8 cellular contexts compared by ENCODE assay signal in the genomic region with DNA sequence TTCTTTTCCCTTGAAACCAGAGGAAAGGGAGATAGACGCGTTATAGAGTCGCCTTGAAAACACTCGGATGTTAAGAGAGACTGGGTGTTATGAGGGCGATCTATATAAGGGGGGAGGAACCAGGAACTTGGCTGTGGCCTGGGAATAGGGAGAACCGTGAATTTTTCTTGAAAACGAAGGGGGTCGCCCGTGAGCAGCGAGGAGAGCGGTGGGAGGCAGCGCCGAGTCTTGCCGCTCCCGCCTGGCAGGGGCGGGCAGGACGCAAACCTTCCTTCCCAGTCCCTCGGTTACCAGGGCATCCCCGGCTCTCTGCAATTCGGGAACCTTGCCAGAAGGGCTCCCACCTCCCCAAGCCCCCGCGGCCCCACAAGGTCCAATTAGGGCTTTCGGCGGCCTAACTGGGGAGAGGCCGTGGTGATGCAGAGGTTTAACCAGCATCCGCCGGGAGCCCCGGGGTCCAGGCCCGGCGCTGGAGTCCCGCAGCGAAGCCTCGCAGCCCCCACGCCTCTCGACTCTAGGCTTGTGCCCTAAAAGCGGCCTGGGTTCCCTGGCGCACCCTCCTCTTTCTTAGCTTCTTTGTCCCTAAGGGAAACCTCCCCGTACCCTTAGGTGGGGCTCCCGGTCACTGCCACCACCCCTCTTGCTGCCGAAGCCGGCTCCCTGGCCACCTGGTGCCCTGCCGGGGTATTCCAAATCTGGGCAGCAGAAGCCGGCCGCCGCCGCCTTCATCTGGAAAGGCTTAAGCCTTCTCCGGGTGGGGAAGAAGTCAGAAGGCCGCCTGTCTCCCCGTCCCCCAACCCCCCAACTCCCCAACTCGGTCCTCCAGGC. TPM values are rescaled to one million over a fixed set of nuclear protein-coding genes. Genes with fewer than 3 reads are reported as not detected.
DNase-seq lines count a peak whose midpoint lies in the region; ATAC-seq and TF ChIP-seq lines count a peak whose summit lies in the region.

No MANE protein-coding gene starts in this region.

- CTCF ChIA-PET in WTC11 (lab: Charles Lee) = interaction anchor here (1.0 to 3.6 kb wide), 5 partner anchors 12 to 116 kb away, joined by 3 to 26 read pairs (median 4); no protein-coding TSS in a partner anchor

- DNase-seq in G401 (ENCODE audit: low spot score) = peak; percentile 45
- peak; percentile 79 for DNase-seq in H4 (ENCODE audit: low spot score)
- peak; percentile 21 to 90 (median 89) for DNase-seq in NCI-H1417 (lab: John Stamatoyannopoulos, UW)
- DNase-seq in WTC11 (ENCODE audit: low spot score) = peak; percentile 85
- peak; percentile 67 to 90 for DNase-seq in foreskin fibroblast
- DNase-seq in nephron progenitor cell = peak; percentile 82

- H3K4me3 Mint-ChIP-seq in WTC11 (no peak overlapping the region), nephron progenitor cell (no peak overlapping the region)

- ATAC-seq in WTC11 (peak; percentile 67), HG03565 (IDR thresholded peaks at IDR 0.05; ENCODE audit: unreplicated experiment) (no peak)
- no peak for ATAC-seq in activated CD4-positive, CD25-positive, alpha-beta regulatory T cell treated with anti-CD3 and anti-CD28 coated beads, Interleukin-2, amount 50 U/mL, for 24 hours

- H3K9me3 Mint-ChIP-seq in WTC11 = no peaks in the 10 kb centered on the region
- peaks cover 4% of the 10 kb centered on the region for H3K9me3 Mint-ChIP-seq in nephron progenitor cell

- peaks cover 27% of the 10 kb centered on the region for H3K27me3 Mint-ChIP-seq in WTC11 (ENCODE audit: low read depth)
- H3K27me3 Mint-ChIP-seq in nephron progenitor cell (ENCODE audit: low read depth, poor library complexity) = peaks cover 9% of the 10 kb centered on the region

- no peak for TF ChIP-seq CTCF in WTC11 (IDR thresholded peaks at IDR 0.05)
- TF ChIP-seq CTCF in foreskin fibroblast (IDR thresholded peaks at IDR 0.05; ENCODE audit: low read depth, low read length) = no peak
- TF ChIP-seq CTCF in nephron progenitor cell (IDR thresholded peaks at IDR 0.05) = peak; percentile 50

- H3K36me3 Mint-ChIP-seq in WTC11 (no peaks in the 10 kb centered on the region), nephron progenitor cell (ENCODE audit: low read depth) (no peaks in the 10 kb centered on the region)

- POLR2A ChIA-PET in WTC11 (lab: Charles Lee) = interaction anchor here (1.2 kb wide), 1 partner anchor 109 kb away, joined by 6 read pairs; no protein-coding TSS in a partner anchor

- in situ Hi-C loops in G401 (cut with HindIII; ENCODE audit: low sequenced_read_pairs) = no loop called here

- H3K27ac Mint-ChIP-seq in WTC11 = no peak overlapping the region
- H3K27ac Mint-ChIP-seq in nephron progenitor cell = no peak overlapping the region

- H3K4me1 Mint-ChIP-seq in WTC11 (peaks cover 5% of the 10 kb centered on the region), nephron progenitor cell (peaks cover 18% of the 10 kb centered on the region)

- peak overlapping the region; percentile 61 to 63 for H3K4me3 ChIP-seq in foreskin fibroblast (ENCODE audit: low read depth in 1 of 2, low read length in 2 of 2)

TF ChIP-seq in WTC11, 78 proteins besides CTCF, POLR2A, EP300 and RAD21:
- TF ChIP-seq, protein P1, sequence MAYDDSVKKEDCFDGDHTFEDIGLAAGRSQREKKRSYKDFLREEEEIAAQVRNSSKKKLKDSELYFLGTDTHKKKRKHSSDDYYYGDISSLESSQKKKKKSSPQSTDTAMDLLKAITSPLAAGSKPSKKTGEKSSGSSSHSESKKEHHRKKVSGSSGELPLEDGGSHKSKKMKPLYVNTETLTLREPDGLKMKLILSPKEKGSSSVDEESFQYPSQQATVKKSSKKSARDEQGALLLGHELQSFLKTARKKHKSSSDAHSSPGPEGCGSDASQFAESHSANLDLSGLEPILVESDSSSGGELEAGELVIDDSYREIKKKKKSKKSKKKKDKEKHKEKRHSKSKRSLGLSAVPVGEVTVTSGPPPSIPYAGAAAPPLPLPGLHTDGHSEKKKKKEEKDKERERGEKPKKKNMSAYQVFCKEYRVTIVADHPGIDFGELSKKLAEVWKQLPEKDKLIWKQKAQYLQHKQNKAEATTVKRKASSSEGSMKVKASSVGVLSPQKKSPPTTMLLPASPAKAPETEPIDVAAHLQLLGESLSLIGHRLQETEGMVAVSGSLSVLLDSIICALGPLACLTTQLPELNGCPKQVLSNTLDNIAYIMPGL (CRISPR knock-in tag; IDR thresholded peaks at IDR 0.05) = peak; percentile 78
- TF ChIP-seq TEAD4 (CRISPR knock-in tag; IDR thresholded peaks at IDR 0.05) (no peak), E2F5 (CRISPR knock-in tag; IDR thresholded peaks at IDR 0.05) (peak; percentile 42; the same call in 1 of the 2 replicates), ATF2 (CRISPR knock-in tag; IDR thresholded peaks at IDR 0.05; ENCODE audit: borderline replicate concordance, low read depth) (no peak), CREM (CRISPR knock-in tag; IDR thresholded peaks at IDR 0.05) (peak; percentile 38; the same call in 1 of the 2 replicates)
- TF ChIP-seq, protein P2, sequence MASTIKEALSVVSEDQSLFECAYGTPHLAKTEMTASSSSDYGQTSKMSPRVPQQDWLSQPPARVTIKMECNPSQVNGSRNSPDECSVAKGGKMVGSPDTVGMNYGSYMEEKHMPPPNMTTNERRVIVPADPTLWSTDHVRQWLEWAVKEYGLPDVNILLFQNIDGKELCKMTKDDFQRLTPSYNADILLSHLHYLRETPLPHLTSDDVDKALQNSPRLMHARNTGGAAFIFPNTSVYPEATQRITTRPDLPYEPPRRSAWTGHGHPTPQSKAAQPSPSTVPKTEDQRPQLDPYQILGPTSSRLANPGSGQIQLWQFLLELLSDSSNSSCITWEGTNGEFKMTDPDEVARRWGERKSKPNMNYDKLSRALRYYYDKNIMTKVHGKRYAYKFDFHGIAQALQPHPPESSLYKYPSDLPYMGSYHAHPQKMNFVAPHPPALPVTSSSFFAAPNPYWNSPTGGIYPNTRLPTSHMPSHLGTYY (CRISPR knock-in tag; IDR thresholded peaks at IDR 0.05) = no peak
- TF ChIP-seq, protein P3, sequence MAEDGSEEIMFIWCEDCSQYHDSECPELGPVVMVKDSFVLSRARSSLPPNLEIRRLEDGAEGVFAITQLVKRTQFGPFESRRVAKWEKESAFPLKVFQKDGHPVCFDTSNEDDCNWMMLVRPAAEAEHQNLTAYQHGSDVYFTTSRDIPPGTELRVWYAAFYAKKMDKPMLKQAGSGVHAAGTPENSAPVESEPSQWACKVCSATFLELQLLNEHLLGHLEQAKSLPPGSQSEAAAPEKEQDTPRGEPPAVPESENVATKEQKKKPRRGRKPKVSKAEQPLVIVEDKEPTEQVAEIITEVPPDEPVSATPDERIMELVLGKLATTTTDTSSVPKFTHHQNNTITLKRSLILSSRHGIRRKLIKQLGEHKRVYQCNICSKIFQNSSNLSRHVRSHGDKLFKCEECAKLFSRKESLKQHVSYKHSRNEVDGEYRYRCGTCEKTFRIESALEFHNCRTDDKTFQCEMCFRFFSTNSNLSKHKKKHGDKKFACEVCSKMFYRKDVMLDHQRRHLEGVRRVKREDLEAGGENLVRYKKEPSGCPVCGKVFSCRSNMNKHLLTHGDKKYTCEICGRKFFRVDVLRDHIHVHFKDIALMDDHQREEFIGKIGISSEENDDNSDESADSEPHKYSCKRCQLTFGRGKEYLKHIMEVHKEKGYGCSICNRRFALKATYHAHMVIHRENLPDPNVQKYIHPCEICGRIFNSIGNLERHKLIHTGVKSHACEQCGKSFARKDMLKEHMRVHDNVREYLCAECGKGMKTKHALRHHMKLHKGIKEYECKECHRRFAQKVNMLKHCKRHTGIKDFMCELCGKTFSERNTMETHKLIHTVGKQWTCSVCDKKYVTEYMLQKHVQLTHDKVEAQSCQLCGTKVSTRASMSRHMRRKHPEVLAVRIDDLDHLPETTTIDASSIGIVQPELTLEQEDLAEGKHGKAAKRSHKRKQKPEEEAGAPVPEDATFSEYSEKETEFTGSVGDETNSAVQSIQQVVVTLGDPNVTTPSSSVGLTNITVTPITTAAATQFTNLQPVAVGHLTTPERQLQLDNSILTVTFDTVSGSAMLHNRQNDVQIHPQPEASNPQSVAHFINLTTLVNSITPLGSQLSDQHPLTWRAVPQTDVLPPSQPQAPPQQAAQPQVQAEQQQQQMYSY (CRISPR knock-in tag; IDR thresholded peaks at IDR 0.05) = no peak

RNA-seq across cellular contexts. Expression of gene FHOD3, which starts 0.7 kb away (rescaled TPM):
- total RNA-seq in G401 (2014; rRNA removed; shearing (Covaris generic)) = 0.03 TPM in 1 of 2 replicates, not detected in the other
- total RNA-seq in H4 (2014; rRNA removed; shearing (Covaris generic)) = 4.9 and 6.1 TPM in 2 replicates
- 3.8 to 4.8 TPM (median 4.6 TPM) in 3 replicates for total RNA-seq in WTC11 (2021)
